In the genomic region with DNA sequence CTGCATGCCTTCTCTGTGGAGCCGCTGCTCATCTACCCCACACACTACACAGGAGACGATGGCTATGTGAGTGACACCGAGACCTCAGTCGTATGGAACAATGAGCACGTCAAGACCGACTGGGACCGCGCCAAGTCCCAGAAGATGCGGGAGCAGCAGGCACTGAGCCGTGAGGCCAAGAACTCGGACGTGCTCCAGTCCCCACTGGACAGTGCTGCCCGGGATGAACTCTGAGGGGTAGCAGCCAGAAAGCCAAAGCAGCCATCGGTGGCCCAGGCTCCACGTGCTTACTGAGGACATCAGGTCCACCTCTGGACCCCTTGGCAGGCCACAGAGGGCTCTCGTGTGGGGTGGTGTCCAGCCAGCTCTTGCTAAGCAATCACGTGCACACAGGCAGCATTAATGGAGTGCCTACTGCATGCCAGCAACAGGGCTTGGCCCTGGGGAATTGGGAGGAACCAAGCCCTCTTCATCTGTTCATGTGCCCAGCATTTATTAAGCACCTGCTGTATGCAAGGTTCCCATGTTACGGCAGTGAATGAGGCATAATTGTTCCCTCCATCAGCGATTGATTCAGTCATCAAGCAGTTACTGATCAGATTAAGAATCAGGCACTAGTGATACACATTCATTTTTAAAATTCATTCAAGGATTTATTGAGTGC, we compare ENCODE assay signal across 20 cellular contexts. TPM values are rescaled to one million over a fixed set of nuclear protein-coding genes. Genes with fewer than 3 reads are reported as not detected.
DNase-seq lines count a peak whose midpoint lies in the region; ATAC-seq, FAIRE-seq and TF ChIP-seq lines count a peak whose summit lies in the region.
"Had no signal": no experiment of that assay in that cellular context is flagged by ENCODE, and none has a peak within 500 bp of the region (broad histone marks: within the 10 kb centered on the region; RNA-seq: fewer than 3 reads in every experiment).

No MANE protein-coding gene starts in this region.

- H3K36me3 Mint-ChIP-seq in Caco-2 (ENCODE audit: insufficient read depth, unreplicated experiment), result peaks cover 54% of the 10 kb centered on the region

- TSS peak; percentile 57 for BruUV-seq in Caco-2 (replicated peaks; lab: Mats Ljungman, UMichigan)
- no TSS peak for BruUV-seq in GM12878 (replicated peaks; lab: Mats Ljungman, UMichigan)

- no peaks in the 10 kb centered on the region for H3K27me3 Mint-ChIP-seq in Caco-2 (ENCODE audit: insufficient read depth, unreplicated experiment)
- H3K27me3 Mint-ChIP-seq: IgD-negative memory B cell had no signal

- H3K9me3 Mint-ChIP-seq in Caco-2 (ENCODE audit: unreplicated experiment), result no peaks in the 10 kb centered on the region
- H3K9me3 Mint-ChIP-seq: CD8-positive, alpha-beta T cell had no signal

- H4K20me1 ChIP-seq in BLaER1 (peaks cover 61% of the 10 kb centered on the region), GM12878 (ENCODE audit: control insufficient read depth, insufficient read depth) (no peaks in the 10 kb centered on the region), osteoblast (ENCODE audit: insufficient read depth, low read length) (peaks cover 11% of the 10 kb centered on the region)

- 0 out of 2 replicates have a peak, but pooled peaks have one; percentile 12 for TF ChIP-seq POLR2A in GM12878 (IDR thresholded peaks at IDR 0.05; ENCODE audit: low read depth, low read length)

- WGBS in GM12878 (ENCODE audit: insufficient coverage, insufficient replicate concordance, low lambda C conversion rate, missing lambda C conversion rate), result 96% methylated on average over 19 of the region's 19 CpGs

- POLR2A ChIA-PET in Caco-2 (lab: Charles Lee), result no interaction called here
- POLR2A ChIA-PET in GM12878 (lab: Charles Lee), result interaction anchor here (0.6 kb wide), 1 partner anchor 220 kb away, joined by 3 read pairs; no protein-coding TSS in a partner anchor

- DNase-seq in Caco-2 (no peak), GM12878 (ENCODE audit: low read depth, low spot score) (no peak), osteoblast (ENCODE audit: insufficient read length, low spot score, missing footprints) (peak; percentile 78), mesenteric fat pad (ENCODE audit: low spot score) (no peak), GOT3 (lab: John Stamatoyannopoulos, UW) (no peak), NCI-H1436 (lab: John Stamatoyannopoulos, UW) (no peak)
- DNase-seq: ACHN; AML-193; CD8-positive, alpha-beta T cell; HCEC 1CT; Kasumi-1; KG1 had no signal

- no peaks in the 10 kb centered on the region for H3K9me3 ChIP-seq in BLaER1
- H3K9me3 ChIP-seq in Caco-2, result no peaks in the 10 kb centered on the region
- no peaks in the 10 kb centered on the region for H3K9me3 ChIP-seq in GM12878 (replicated peaks; ENCODE audit: control insufficient read depth, insufficient read depth, low read length)
- no peaks in the 10 kb centered on the region for H3K9me3 ChIP-seq in osteoblast (ENCODE audit: low read depth, low read length)

- H3K79me2 ChIP-seq in GM12878 (ENCODE audit: control insufficient read depth, insufficient read depth, low read length), result no peaks in the 10 kb centered on the region
- H3K79me2 ChIP-seq in osteoblast (ENCODE audit: insufficient read depth, low read length), result no peaks in the 10 kb centered on the region

- no peak overlapping the region for H2AFZ ChIP-seq in GM12878 (ENCODE audit: control insufficient read depth, low read depth, low read length)
- no peak overlapping the region for H2AFZ ChIP-seq in osteoblast (ENCODE audit: low read length)

- H3K27me3 ChIP-seq in BLaER1, result no peaks in the 10 kb centered on the region
- no peaks in the 10 kb centered on the region for H3K27me3 ChIP-seq in Caco-2 (replicated peaks; ENCODE audit: control insufficient read depth, insufficient read depth, low read length)
- no peaks in the 10 kb centered on the region for H3K27me3 ChIP-seq in GM12878 (replicated peaks in 1 of 2; ENCODE audit: control insufficient read depth in 2 of 2, insufficient read depth in 2 of 2, low read length in 1 of 2)
- no peaks in the 10 kb centered on the region for H3K27me3 ChIP-seq in osteoblast (ENCODE audit: insufficient read depth, low read length)

- no peak for FAIRE-seq in GM12878 (lab: Jason Lieb, UNC)
- FAIRE-seq: A204.1, D721Med, G401.6, GM19239, H54 had no signal

- intact Hi-C loops in Caco-2 (cut with micrococcal nuclease; ENCODE audit: unreplicated experiment) (no loop called here), GM12878 (cut with micrococcal nuclease; ENCODE audit: unreplicated experiment) (no loop called here)

- RAD21 ChIA-PET in GM12878 (lab: Charles Lee; ENCODE audit: unreplicated experiment), result no interaction called here

- TF ChIP-seq EP300 in GM12878 (IDR thresholded peaks at IDR 0.05; ENCODE audit: borderline replicate concordance in 1 of 2, control insufficient read depth in 1 of 2, low read depth in 2 of 2, low read length in 2 of 2), result no peak

- SMC1A ChIA-PET in GM12878 (lab: Charles Lee; ENCODE audit: uncharacterized antibody, unreplicated experiment), result no interaction called here

- no peak overlapping the region for H3K4me3 Mint-ChIP-seq in Caco-2 (ENCODE audit: unreplicated experiment)
- H3K4me3 Mint-ChIP-seq: CD8-positive, alpha-beta T cell had no signal

- no peak for ATAC-seq in GM12878
- ATAC-seq: CD8-positive, alpha-beta T cell had no signal

- H3K4me3 ChIP-seq in BLaER1 (no peak overlapping the region), Caco-2 (ENCODE audit: low read depth, low read length) (no peak overlapping the region), GM12878 (no peak overlapping the region), osteoblast (ENCODE audit: insufficient read depth, low read length) (no peak overlapping the region)

- H3K4me1 ChIP-seq in BLaER1 (peaks cover 64% of the 10 kb centered on the region), Caco-2 (no peaks in the 10 kb centered on the region), GM12878 (ENCODE audit: control insufficient read depth, insufficient read depth, low read length) (no peaks in the 10 kb centered on the region), osteoblast (ENCODE audit: insufficient read depth, low read length) (no peaks in the 10 kb centered on the region)

- peaks cover 7% of the 10 kb centered on the region for H3K4me1 Mint-ChIP-seq in Caco-2 (ENCODE audit: low read depth, unreplicated experiment)

- CTCF ChIA-PET in Caco-2 (lab: Charles Lee) (no interaction called here), GM12878 (lab: Yijun Ruan, JAX) (interaction anchor here (0.6 kb wide), 1 partner anchor 97 kb away, joined by 4 read pairs; no protein-coding TSS in a partner anchor)

- no peak overlapping the region for H3K27ac Mint-ChIP-seq in Caco-2 (ENCODE audit: unreplicated experiment)
- H3K27ac Mint-ChIP-seq: CD8-positive, alpha-beta T cell had no signal

- no peak for TF ChIP-seq RAD21 in GM12878 (IDR thresholded peaks at IDR 0.05; ENCODE audit: insufficient read depth, low read depth, low read length)

- in situ Hi-C loops in GM12878 (cut with MboI), result no loop called here

- TF ChIP-seq CTCF in Caco-2 (IDR thresholded peaks at IDR 0.05; ENCODE audit: insufficient read depth in 1 of 2, low read depth in 1 of 2, low read length in 1 of 2, severe bottlenecking in 1 of 2, unreplicated experiment in 1 of 2) (no peak), GM12878 (IDR thresholded peaks at IDR 0.05 in 2 of 3, conservative IDR thresholded peaks at IDR 0.05 in 1 of 3; ENCODE audit: control insufficient read depth in 2 of 3, extremely low read depth in 1 of 3, insufficient read depth in 1 of 3, low read depth in 3 of 3, low read length in 3 of 3) (no peak), osteoblast (IDR thresholded peaks at IDR 0.05; ENCODE audit: extremely low read depth, low read depth, low read length) (no peak)

- H3K9ac ChIP-seq in BLaER1 (no peak overlapping the region), GM12878 (ENCODE audit: control insufficient read depth, insufficient read depth, low read length) (no peak overlapping the region)

- peak overlapping the region; percentile 97 for H3K4me2 ChIP-seq in BLaER1
- H3K4me2 ChIP-seq in GM12878 (ENCODE audit: control insufficient read depth, insufficient read depth), result no peak overlapping the region
- H3K4me2 ChIP-seq in osteoblast (ENCODE audit: insufficient read depth, low read length), result no peak overlapping the region

- H3K36me3 ChIP-seq in BLaER1 (peaks cover 57% of the 10 kb centered on the region), Caco-2 (ENCODE audit: control insufficient read depth, insufficient read depth, low read length) (peaks cover 3% of the 10 kb centered on the region; the same call in 1 of the 2 replicates), GM12878 (ENCODE audit: control insufficient read depth in 2 of 2, insufficient read depth in 2 of 2, low read length in 1 of 2) (peaks cover 8 to 28% of the 10 kb centered on the region in 2 experiments; a peak in 3 of 4 replicates), osteoblast (ENCODE audit: insufficient read depth, low read length) (peaks cover 48% of the 10 kb centered on the region)

- H3K27ac ChIP-seq in BLaER1 (0 out of 2 replicates have a peak overlapping the region, but pooled peaks have one; percentile 41), GM12878 (ENCODE audit: control insufficient read depth, insufficient read depth) (no peak overlapping the region), osteoblast (ENCODE audit: low read depth, low read length) (no peak overlapping the region)
- H3K27ac ChIP-seq: HL-60 had no signal

TF ChIP-seq in GM12878, 131 proteins besides CTCF, POLR2A, EP300 and RAD21 (continues in another document):
- TF ChIP-seq ATF3 (IDR thresholded peaks at IDR 0.05; ENCODE audit: borderline replicate concordance, extremely low read depth, low read depth, low read length), result no peak

RNA-seq across cellular contexts. Expression of gene COLGALT1, which starts 25.9 kb away (rescaled TPM):
- 80.1 and 81.9 TPM in 2 replicates for total RNA-seq in Caco-2 (2022)
- 46.9 and 53.4 TPM in 2 replicates for total RNA-seq in GM12878 (2013; cell fraction: nucleolus; rRNA removed)
- total RNA-seq in GM12878 (2014; rRNA removed), result 24.4 and 30.4 TPM in 2 replicates
- total RNA-seq in GM12878 (2014; rRNA removed; fragmentation: Illumina TruSeq; extraction: Trizol), result 16.4 and 17.0 TPM in 2 replicates
- total RNA-seq in GM12878 (2021), result 40.5 and 44.7 TPM in 2 replicates
- polyA plus RNA-seq in GM12878 (2011; ENCODE audit: low read depth), result 14.5 TPM
- 40.4 and 78.8 TPM in 2 replicates for polyA plus RNA-seq in GM12878 (2011; rRNA removed)
- polyA plus RNA-seq in GM12878 (2011; cell fraction: cytosol; rRNA removed), result 61.6 and 90.8 TPM in 2 replicates
- 168 and 200 TPM in 2 replicates for polyA plus RNA-seq in GM12878 (2011; cell fraction: nucleus; rRNA removed)
- 23.4 and 37.5 TPM in 2 replicates for polyA plus RNA-seq in GM12878 (2012)
- 31.4 and 35.7 TPM in 2 replicates for polyA plus RNA-seq in GM12878 (2014; fragmentation: Illumina TruSeq; extraction: Trizol)
- polyA plus RNA-seq in GM12878 (2014; fragmentation: Nextera tagmentation; extraction: Ambion mirVana), result 1 to 10 TPM; 1.2 to 3.5 TPM
- 41.8 and 44.3 TPM in 2 replicates for polyA plus RNA-seq in GM12878 (2014; rRNA removed)
- polyA plus RNA-seq in GM12878 (2016; fragmentation: Nextera tagmentation; extraction: Ambion mirVana), result 10 to 100 TPM; 22.3 to 29.2 TPM
- 54.4 and 74.8 TPM in 2 replicates for polyA minus RNA-seq in GM12878 (2011; rRNA and poly(A)+ RNA removed)
- polyA minus RNA-seq in GM12878 (2011; cell fraction: cytosol; rRNA and poly(A)+ RNA removed), result 23.5 and 29.9 TPM in 2 replicates
- 17.7 and 32.1 TPM in 2 replicates for polyA minus RNA-seq in GM12878 (2011; cell fraction: nucleus; rRNA and poly(A)+ RNA removed)
- 106 and 108 TPM in 2 replicates for total RNA-seq in osteoblast
- 117 TPM for total RNA-seq in mesenteric fat pad
